Comparison of ENCODE assay signal across 1 cellular context in the genomic region with DNA sequence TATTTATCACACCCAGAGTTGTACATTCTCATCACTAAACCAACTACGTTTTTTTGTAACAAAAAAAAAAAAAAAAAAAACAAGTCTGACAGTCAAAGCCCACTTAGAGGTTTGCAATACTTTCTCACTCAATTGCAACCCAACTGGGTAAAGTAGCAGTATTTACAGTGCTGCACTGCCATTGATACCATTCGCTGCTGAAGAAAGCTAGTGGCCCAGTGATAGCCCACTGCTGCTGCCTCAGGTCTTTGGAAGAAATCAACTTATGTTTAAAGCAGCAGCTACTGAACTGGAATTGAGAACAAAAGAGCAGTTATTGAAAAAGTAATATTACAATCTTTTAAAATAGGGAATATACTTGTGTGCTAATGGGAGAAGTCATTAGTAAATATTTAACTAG.
TF ChIP-seq lines count a peak whose summit lies in the region.

No MANE protein-coding gene starts in this region.

TF ChIP-seq in HCT116, 20 proteins besides CTCF, POLR2A, EP300 and RAD21 (continued from another document):
- TF ChIP-seq, protein P1, sequence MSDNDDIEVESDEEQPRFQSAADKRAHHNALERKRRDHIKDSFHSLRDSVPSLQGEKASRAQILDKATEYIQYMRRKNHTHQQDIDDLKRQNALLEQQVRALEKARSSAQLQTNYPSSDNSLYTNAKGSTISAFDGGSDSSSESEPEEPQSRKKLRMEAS (IDR thresholded peaks at IDR 0.05), result no peak
- TF ChIP-seq TCF7L2 (IDR thresholded peaks at IDR 0.05; ENCODE audit: borderline replicate concordance, extremely low read depth, insufficient read depth, insufficient read length) (no peak), SP1 (IDR thresholded peaks at IDR 0.05; ENCODE audit: low read depth) (no peak), CEBPB (IDR thresholded peaks at IDR 0.05; ENCODE audit: low read depth) (no peak), JUND (IDR thresholded peaks at IDR 0.05) (no peak), ZNF274 (IDR thresholded peaks at IDR 0.05; ENCODE audit: low read depth, low read length) (no peak), SRF (IDR thresholded peaks at IDR 0.05; ENCODE audit: low read depth) (no peak), CBX3 (IDR thresholded peaks at IDR 0.05; ENCODE audit: low read depth) (no peak), ZFX (IDR thresholded peaks at IDR 0.05) (no peak)
- TF ChIP-seq, protein P2, sequence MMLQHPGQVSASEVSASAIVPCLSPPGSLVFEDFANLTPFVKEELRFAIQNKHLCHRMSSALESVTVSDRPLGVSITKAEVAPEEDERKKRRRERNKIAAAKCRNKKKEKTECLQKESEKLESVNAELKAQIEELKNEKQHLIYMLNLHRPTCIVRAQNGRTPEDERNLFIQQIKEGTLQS (IDR thresholded peaks at IDR 0.05), result no peak
TF ChIP-seq in HCT116: peak in this region for 0.
